20 cellular contexts compared by ENCODE assay signal in genomic region chr5:108531367-108532211, GRCh38.
A peak's percentile ranks its signal among the peaks of the same experiment; 100 is the strongest.
DNase-seq lines count a peak whose midpoint lies in the region; ATAC-seq, FAIRE-seq and TF ChIP-seq lines count a peak whose summit lies in the region.
"Had no signal": no experiment of that assay in that cellular context is flagged by ENCODE, and none has a peak within 500 bp of the region (broad histone marks: within the 10 kb centered on the region; RNA-seq: fewer than 3 reads in every experiment).

No MANE protein-coding gene starts in this region.

- FAIRE-seq in bronchial epithelial cell (lab: Jason Lieb, UNC) (no peak), HepG2 (lab: Jason Lieb, UNC) (peak; percentile 36)

- H3K4me2 ChIP-seq in HepG2 (ENCODE audit: low read depth, low read length), result 0 out of 2 replicates have a peak overlapping the region, but pooled peaks have one; percentile 31

- H3K4me1 ChIP-seq in cardiac muscle cell (ENCODE audit: low read depth) (peaks cover 14% of the 10 kb centered on the region), right atrium auricular region (peaks cover 0 to 7% of the 10 kb centered on the region in 2 donors), HepG2 (ENCODE audit: insufficient read depth, low read length) (peaks cover 17% of the 10 kb centered on the region)
- H3K4me1 ChIP-seq: lower lobe of right lung had no signal

- H3K36me3 Mint-ChIP-seq in type B pancreatic cell (no peaks in the 10 kb centered on the region), T-helper 17 cell (ENCODE audit: low read depth) (no peaks in the 10 kb centered on the region)
- no peaks in the 10 kb centered on the region for H3K36me3 Mint-ChIP-seq in activated CD4-positive, alpha-beta T cell treated with anti-CD3 and anti-CD28 coated beads, Interleukin-2, amount 10 ng/mL, durations not matched to agents 7 days and 5 days (ENCODE audit: low read depth)

- no peak overlapping the region for H3K9ac ChIP-seq in HepG2 (ENCODE audit: insufficient read depth, low read depth, low read length)

- TF ChIP-seq CTCF in cardiac muscle cell (IDR thresholded peaks at IDR 0.05; ENCODE audit: low read depth, low read length) (no peak), right atrium auricular region (IDR thresholded peaks at IDR 0.05) (no peak), bronchial epithelial cell (IDR thresholded peaks at IDR 0.05; ENCODE audit: insufficient read depth, low read length, severe bottlenecking) (no peak), HepG2 (CRISPR knock-in tag; IDR thresholded peaks at IDR 0.05) (no peak), type B pancreatic cell (conservative IDR thresholded peaks at IDR 0.05) (no peak)

- peak; percentile 77 to 91 for DNase-seq in cardiac muscle cell (ENCODE audit: low read depth in 1 of 2, low spot score in 1 of 2)
- DNase-seq in right atrium auricular region (ENCODE audit: low spot score), result no peak
- peak; percentile 18 for DNase-seq in bronchial epithelial cell (ENCODE audit: low read depth)
- peak; percentile 72 for DNase-seq in HepG2 (ENCODE audit: low spot score)
- DNase-seq in type B pancreatic cell (ENCODE audit: extremely low spot score, unreplicated experiment), result no peak
- DNase-seq in activated CD4-positive, alpha-beta T cell treated with anti-CD3 and anti-CD28 coated beads, Interleukin-2, amount 10 ng/mL, durations not matched to agents 7 days and 5 days, result no peak
- DNase-seq in T-helper 17 cell, result no peak
- DNase-seq in dermis blood vessel endothelial cell, result no peak
- DNase-seq: 8988T; DND-41; effector memory CD8-positive, alpha-beta T cell; foreskin melanocyte; lower lobe of right lung; naive thymus-derived CD8-positive, alpha-beta T cell; NCI-H1694; stimulated activated naive CD8-positive, alpha-beta T cell treated with anti-CD3 and anti-CD28 coated beads, Interleukin-15, Interleukin-2, amounts not matched to agents 100 U/mL and 50 U/mL, for 24 hours; upper lobe of left lung had no signal

- peak in 1 of 2 experiments; percentile 35; a peak in 1 of 4 replicates for TF ChIP-seq EP300 in HepG2 (IDR thresholded peaks at IDR 0.05; ENCODE audit: low read depth in 2 of 2, low read length in 2 of 2)
- no peak for TF ChIP-seq EP300 in HepG2 (CRISPR knock-in tag; IDR thresholded peaks at IDR 0.05; ENCODE audit: borderline replicate concordance)

- no peaks in the 10 kb centered on the region for H3K27me3 ChIP-seq in cardiac muscle cell
- no peaks in the 10 kb centered on the region for H3K27me3 ChIP-seq in right atrium auricular region
- H3K27me3 ChIP-seq in bronchial epithelial cell (ENCODE audit: control insufficient read depth, insufficient read depth, low read length), result peaks cover 3% of the 10 kb centered on the region
- H3K27me3 ChIP-seq in HepG2 (ENCODE audit: control insufficient read depth in 1 of 2, insufficient read depth in 2 of 2, low read length in 2 of 2), result no peaks in the 10 kb centered on the region; a peak in 1 of 5 replicates
- H3K27me3 ChIP-seq: upper lobe of left lung had no signal

- H3K9me3 Mint-ChIP-seq in type B pancreatic cell, result peaks cover 26% of the 10 kb centered on the region
- H3K9me3 Mint-ChIP-seq in activated CD4-positive, alpha-beta T cell treated with anti-CD3 and anti-CD28 coated beads, Interleukin-2, amount 10 ng/mL, durations not matched to agents 7 days and 5 days, result peaks cover under 1% of the 10 kb centered on the region

- POLR2A ChIA-PET in HepG2 (lab: Yijun Ruan, JAX), result no interaction called here
- POLR2A ChIA-PET in activated CD4-positive, alpha-beta T cell treated with anti-CD3 and anti-CD28 coated beads, Interleukin-2, amount 10 ng/mL, durations not matched to agents 7 days and 5 days (lab: Charles Lee), result no interaction called here

- H3K9me3 ChIP-seq in cardiac muscle cell (ENCODE audit: low read depth), result no peaks in the 10 kb centered on the region
- peaks cover 0 to 6% of the 10 kb centered on the region in 2 donors for H3K9me3 ChIP-seq in right atrium auricular region
- peaks cover 9% of the 10 kb centered on the region; the same call in 1 of the 2 replicates for H3K9me3 ChIP-seq in HepG2 (ENCODE audit: low read length)
- H3K9me3 ChIP-seq in T-helper 17 cell (ENCODE audit: control insufficient read depth, low read length, poor library complexity, severe bottlenecking), result peaks cover 3% of the 10 kb centered on the region
- H3K9me3 ChIP-seq: lower lobe of right lung, upper lobe of left lung had no signal

- intact Hi-C loops in HepG2 (cut with micrococcal nuclease; ENCODE audit: unreplicated experiment), result no loop called here

- CTCF ChIA-PET in HepG2 (lab: Yijun Ruan, JAX; ENCODE audit: low intra/inter-chr PET ratio, low total read pairs), result no interaction called here
- CTCF ChIA-PET in activated CD4-positive, alpha-beta T cell treated with anti-CD3 and anti-CD28 coated beads, Interleukin-2, amount 10 ng/mL, durations not matched to agents 7 days and 5 days (lab: Charles Lee), result no interaction called here

- TF ChIP-seq POLR2A in HepG2 (IDR thresholded peaks at IDR 0.05; ENCODE audit: insufficient read depth in 1 of 2, low read depth in 2 of 2, low read length in 2 of 2), result no peak

- no peak overlapping the region for H3K4me3 Mint-ChIP-seq in type B pancreatic cell
- no peak overlapping the region for H3K4me3 Mint-ChIP-seq in activated CD4-positive, alpha-beta T cell treated with anti-CD3 and anti-CD28 coated beads, Interleukin-2, amount 10 ng/mL, durations not matched to agents 7 days and 5 days
- no peak overlapping the region for H3K4me3 Mint-ChIP-seq in T-helper 17 cell
- H3K4me3 Mint-ChIP-seq: activated T-helper 1 cell treated with anti-CD3 and anti-CD28 coated beads, Interleukin-12 subunit alpha, Interleukin-12 subunit beta, Interleukin-2, Interleukin-4 antibody, amounts not matched to agents 30 ng/mL and 10 ng/mL and 1 ng/mL, durations not matched to agents 14 hours and 24 hours and 36 hours; central memory CD8-positive, alpha-beta T cell; effector memory CD8-positive, alpha-beta T cell; naive thymus-derived CD8-positive, alpha-beta T cell; T-helper 1 cell treated with Interleukin-12 subunit alpha and Interleukin-12 subunit beta and Interleukin-4 antibody, amounts not matched to agents 30 μg/mL and 1 μg/mL, for 36 hours had no signal

- no peak overlapping the region for H2AFZ ChIP-seq in HepG2 (ENCODE audit: low read length)

- H3K27ac ChIP-seq in cardiac muscle cell, result peak overlapping the region; percentile 99
- no peak overlapping the region for H3K27ac ChIP-seq in right atrium auricular region
- no peak overlapping the region for H3K27ac ChIP-seq in HepG2 (ENCODE audit: extremely low read length, insufficient read depth, low read length)
- H3K27ac ChIP-seq: lower lobe of right lung, upper lobe of left lung had no signal

- peaks cover 7% of the 10 kb centered on the region for H3K4me1 Mint-ChIP-seq in type B pancreatic cell (ENCODE audit: unreplicated experiment)
- no peaks in the 10 kb centered on the region for H3K4me1 Mint-ChIP-seq in activated CD4-positive, alpha-beta T cell treated with anti-CD3 and anti-CD28 coated beads, Interleukin-2, amount 10 ng/mL, durations not matched to agents 7 days and 5 days
- no peaks in the 10 kb centered on the region for H3K4me1 Mint-ChIP-seq in T-helper 17 cell
- H3K4me1 Mint-ChIP-seq: central memory CD8-positive, alpha-beta T cell; naive thymus-derived CD8-positive, alpha-beta T cell had no signal

- H4K20me1 ChIP-seq in HepG2 (ENCODE audit: insufficient read depth, low read length), result no peaks in the 10 kb centered on the region

- H3K4me3 ChIP-seq in cardiac muscle cell (no peak overlapping the region), right atrium auricular region (no peak overlapping the region), bronchial epithelial cell (ENCODE audit: low read depth, low read length) (no peak overlapping the region), HepG2 (replicated peaks in 1 of 3; ENCODE audit: insufficient read depth in 1 of 3, low read depth in 2 of 3, low read length in 3 of 3) (no peak overlapping the region)
- H3K4me3 ChIP-seq: lower lobe of right lung, upper lobe of left lung had no signal

- H3K27ac Mint-ChIP-seq in type B pancreatic cell (peak overlapping the region; percentile 10), T-helper 17 cell (no peak overlapping the region)
- H3K27ac Mint-ChIP-seq in activated CD4-positive, alpha-beta T cell treated with anti-CD3 and anti-CD28 coated beads, Interleukin-2, amount 10 ng/mL, durations not matched to agents 7 days and 5 days, result no peak overlapping the region
- H3K27ac Mint-ChIP-seq: activated T-helper 1 cell treated with anti-CD3 and anti-CD28 coated beads, Interleukin-12 subunit alpha, Interleukin-12 subunit beta, Interleukin-2, Interleukin-4 antibody, amounts not matched to agents 30 ng/mL and 10 ng/mL and 1 ng/mL, durations not matched to agents 14 hours and 24 hours and 36 hours; effector memory CD8-positive, alpha-beta T cell; naive thymus-derived CD8-positive, alpha-beta T cell; T-helper 1 cell treated with Interleukin-12 subunit alpha and Interleukin-12 subunit beta and Interleukin-4 antibody, amounts not matched to agents 30 μg/mL and 1 μg/mL, for 36 hours had no signal

- H3K36me3 ChIP-seq in cardiac muscle cell (no peaks in the 10 kb centered on the region), right atrium auricular region (no peaks in the 10 kb centered on the region), bronchial epithelial cell (ENCODE audit: control insufficient read depth, insufficient read depth, low read length) (no peaks in the 10 kb centered on the region), HepG2 (replicated peaks in 1 of 2; ENCODE audit: control insufficient read depth in 1 of 2, insufficient read depth in 2 of 2, low read length in 2 of 2) (no peaks in the 10 kb centered on the region)
- H3K36me3 ChIP-seq: lower lobe of right lung, upper lobe of left lung had no signal

- no peaks in the 10 kb centered on the region for H3K79me2 ChIP-seq in HepG2 (ENCODE audit: insufficient read depth, low read length)

- peaks cover 40% of the 10 kb centered on the region for H3K27me3 Mint-ChIP-seq in type B pancreatic cell
- H3K27me3 Mint-ChIP-seq in activated CD4-positive, alpha-beta T cell treated with anti-CD3 and anti-CD28 coated beads, Interleukin-2, amount 10 ng/mL, durations not matched to agents 7 days and 5 days, result peaks cover 3% of the 10 kb centered on the region
- H3K27me3 Mint-ChIP-seq in T-helper 17 cell, result peaks cover 28% of the 10 kb centered on the region

- 36% methylated on average over 8 of the region's 8 CpGs for WGBS in HepG2 (ENCODE audit: low lambda C conversion rate)

- no TSS peak for BruUV-seq in HepG2 (replicated peaks; lab: Mats Ljungman, UMichigan)

- in situ Hi-C loops in HepG2 (cut with HindIII; ENCODE audit: extremely low pct_ligation_motif_present, low pct_unique_long_range_greater_than_20kb), result no loop called here

- no peak for TF ChIP-seq RAD21 in HepG2 (CRISPR knock-in tag; IDR thresholded peaks at IDR 0.05)

- ATAC-seq in HepG2 (peak; percentile 91), T-helper 17 cell (no peak)
- ATAC-seq: effector memory CD8-positive, alpha-beta T cell; lower lobe of right lung; naive thymus-derived CD8-positive, alpha-beta T cell; stimulated activated naive CD8-positive, alpha-beta T cell treated with anti-CD3 and anti-CD28 coated beads, Interleukin-15, Interleukin-2, amounts not matched to agents 100 U/mL and 50 U/mL, for 24 hours had no signal

TF ChIP-seq in HepG2, 621 proteins besides CTCF, POLR2A, EP300 and RAD21 (continues in another document):
- TF ChIP-seq ZNF549 (CRISPR knock-in tag; IDR thresholded peaks at IDR 0.05) (no peak), ZNF556 (CRISPR knock-in tag; IDR thresholded peaks at IDR 0.05; ENCODE audit: borderline replicate concordance) (no peak)

Comparison
In these comparisons a context has a peak if more than half of its experiments do, and no peak if none do; other contexts are left out.
1. DNase-seq: peak in cardiac muscle cell (2 of 2), bronchial epithelial cell (single experiment) and HepG2 (single experiment); none in right atrium auricular region (single experiment), type B pancreatic cell (single experiment), activated CD4-positive, alpha-beta T cell treated with anti-CD3 and anti-CD28 coated beads, Interleukin-2, amount 10 ng/mL, durations not matched to agents 7 days and 5 days (single experiment), T-helper 17 cell (0 of 3) and dermis blood vessel endothelial cell (single experiment).